Comparison of ENCODE assay signal across 7 cellular contexts in genomic region chr4:82271915-82272470, GRCh38.
DNase-seq lines count a peak whose midpoint lies in the region; ATAC-seq, FAIRE-seq and TF ChIP-seq lines count a peak whose summit lies in the region.
"Not testable (repeated sequence)": the region's sequence is repeated elsewhere in the genome, so short reads cannot be mapped to it uniquely, and the experiment has no call there.

No MANE protein-coding gene starts in this region.

- not testable (repeated sequence) for TF ChIP-seq CTCF in PC-9 (conservative IDR thresholded peaks at IDR 0.05); choroid plexus epithelial cell (conservative IDR thresholded peaks at IDR 0.05; ENCODE audit: low read depth, low read length); HepG2 (CRISPR knock-in tag; IDR thresholded peaks at IDR 0.05)

- H2AFZ ChIP-seq in PC-9; HepG2 (ENCODE audit: low read length): not testable (repeated sequence)

- H4K20me1 ChIP-seq in BLaER1 treated with 17β-estradiol and CSF1 and Interleukin-3, amounts not matched to agents 10 nM and 100 nM; PC-9 (ENCODE audit: insufficient read depth); HepG2 (ENCODE audit: insufficient read depth, low read length): not testable (repeated sequence)

- ATAC-seq in HepG2: peak; percentile 59

- not testable (repeated sequence) for H3K4me3 ChIP-seq in BLaER1 treated with 17β-estradiol and CSF1 and Interleukin-3, amounts not matched to agents 10 nM and 100 nM; PC-9; choroid plexus epithelial cell (ENCODE audit: low read depth, low read length)
- H3K4me3 ChIP-seq in HepG2 (replicated peaks in 1 of 3; ENCODE audit: insufficient read depth in 1 of 3, low read depth in 2 of 3, low read length in 3 of 3): peak overlapping the region; percentile 2 to 55 (median 21); a peak in 3 of 6 replicates

- not testable (repeated sequence) for H3K9me3 ChIP-seq in BLaER1 treated with 17β-estradiol and CSF1 and Interleukin-3, amounts not matched to agents 10 nM and 100 nM (replicated peaks in 1 of 11); ES-I3 (ENCODE audit: control insufficient read depth, insufficient read depth, low read length); PC-9 (ENCODE audit: insufficient read depth, low read depth); HepG2 (ENCODE audit: low read length)

- in situ Hi-C loops in HepG2 (cut with HindIII; ENCODE audit: extremely low pct_ligation_motif_present, low pct_unique_long_range_greater_than_20kb): not testable (repeated sequence)

- not testable (repeated sequence) for TF ChIP-seq POLR2A in HepG2 (IDR thresholded peaks at IDR 0.05; ENCODE audit: insufficient read depth in 1 of 2, low read depth in 2 of 2, low read length in 2 of 2)

- TF ChIP-seq EP300 in HepG2 (IDR thresholded peaks at IDR 0.05; ENCODE audit: low read depth in 2 of 2, low read length in 2 of 2); HepG2 (CRISPR knock-in tag; IDR thresholded peaks at IDR 0.05; ENCODE audit: borderline replicate concordance): not testable (repeated sequence)

- H3K9me2 ChIP-seq in PC-9 (ENCODE audit: insufficient read depth): not testable (repeated sequence)

- not testable (repeated sequence) for H3K36me3 ChIP-seq in BLaER1 treated with 17β-estradiol and CSF1 and Interleukin-3, amounts not matched to agents 10 nM and 100 nM; ES-I3 (ENCODE audit: insufficient read depth, low read length); PC-9 (ENCODE audit: low read depth); HepG2 (replicated peaks in 1 of 2; ENCODE audit: control insufficient read depth in 1 of 2, insufficient read depth in 2 of 2, low read length in 2 of 2)

- H3K27ac ChIP-seq in BLaER1 treated with 17β-estradiol and CSF1 and Interleukin-3, amounts not matched to agents 10 nM and 100 nM: peak overlapping the region in 6 of 11 experiments; percentile 14 to 54 (median 28); a peak in 6 of 22 replicates
- H3K27ac ChIP-seq in PC-9; HepG2 (ENCODE audit: extremely low read length, insufficient read depth, low read length): not testable (repeated sequence)

- H3K9ac ChIP-seq in BLaER1 treated with 17β-estradiol and CSF1 and Interleukin-3, amounts not matched to agents 10 nM and 100 nM: peak overlapping the region in 6 of 11 experiments; percentile 1 to 24 (median 4); a peak in 3 of 22 replicates
- H3K9ac ChIP-seq in ES-I3 (ENCODE audit: low read depth, low read length): peak overlapping the region; percentile 30; the same call in 1 of the 2 replicates
- H3K9ac ChIP-seq in HepG2 (ENCODE audit: insufficient read depth, low read depth, low read length): not testable (repeated sequence)

- not testable (repeated sequence) for H3K27me3 ChIP-seq in BLaER1 treated with 17β-estradiol and CSF1 and Interleukin-3, amounts not matched to agents 10 nM and 100 nM; PC-9 (ENCODE audit: insufficient read depth, low read depth); HepG2 (ENCODE audit: control insufficient read depth in 1 of 2, insufficient read depth in 2 of 2, low read length in 2 of 2)

- peak; percentile 21 for FAIRE-seq in HepG2 (lab: Jason Lieb, UNC)

- intact Hi-C loops in PC-9 (cut with micrococcal nuclease; ENCODE audit: unreplicated experiment): not testable (repeated sequence)
- intact Hi-C loops in HepG2 (cut with micrococcal nuclease; ENCODE audit: unreplicated experiment): loop anchor here (1.0 to 2.0 kb wide), 2 partner anchors 13 to 89 kb away; no protein-coding TSS in a partner anchor

- not testable (repeated sequence) for H3K79me2 ChIP-seq in PC-9 (ENCODE audit: low read depth); HepG2 (ENCODE audit: insufficient read depth, low read length)

- not testable (repeated sequence) for BruUV-seq in PC-9 (replicated peaks; lab: Mats Ljungman, UMichigan); HepG2 (replicated peaks; lab: Mats Ljungman, UMichigan)

- POLR2A ChIA-PET in PC-9 (lab: Charles Lee; ENCODE audit: unreplicated experiment): interaction anchor here (0.6 kb wide), 1 partner anchor 200 kb away, joined by 3 read pairs; no protein-coding TSS in a partner anchor
- POLR2A ChIA-PET in HepG2 (lab: Yijun Ruan, JAX): not testable (repeated sequence)

- 0% methylated on average over 6 of the region's 9 CpGs for WGBS in HepG2 (ENCODE audit: low lambda C conversion rate)

- not testable (repeated sequence) for TF ChIP-seq RAD21 in HepG2 (CRISPR knock-in tag; IDR thresholded peaks at IDR 0.05)

- DNase-seq in NCI-H146 (lab: John Stamatoyannopoulos, UW): peak; percentile 24
- DNase-seq in NCI-H69 (lab: John Stamatoyannopoulos, UW): peak; percentile 51
- DNase-seq in PC-9: peak in 1 of 2 experiments; percentile 12
- peak; percentile 5 for DNase-seq in choroid plexus epithelial cell (ENCODE audit: low read depth)
- peak; percentile 21 for DNase-seq in HepG2 (ENCODE audit: low spot score)

- H3F3A ChIP-seq in PC-9 (ENCODE audit: insufficient read depth, low read depth): not testable (repeated sequence)

- CTCF ChIA-PET in PC-9 (lab: Charles Lee); HepG2 (lab: Yijun Ruan, JAX; ENCODE audit: low intra/inter-chr PET ratio, low total read pairs): not testable (repeated sequence)

- H3K4me2 ChIP-seq in BLaER1 treated with 17β-estradiol and CSF1 and Interleukin-3, amounts not matched to agents 10 nM and 100 nM: peak overlapping the region; percentile 40 to 87 (median 77)
- H3K4me2 ChIP-seq in PC-9 (0 out of 2 replicates have a peak overlapping the region, but pooled peaks have one; percentile 16), HepG2 (ENCODE audit: low read depth, low read length) (peak overlapping the region; percentile 79)

- peaks cover 54 to 81% (median 77%) of the 10 kb centered on the region in 10 experiments for H3K4me1 ChIP-seq in BLaER1 treated with 17β-estradiol and CSF1 and Interleukin-3, amounts not matched to agents 10 nM and 100 nM
- H3K4me1 ChIP-seq in ES-I3 (ENCODE audit: insufficient read depth, low read length) (peaks cover 21% of the 10 kb centered on the region), HepG2 (ENCODE audit: insufficient read depth, low read length) (peaks cover 26% of the 10 kb centered on the region)
- H3K4me1 ChIP-seq in PC-9 (replicated peaks; ENCODE audit: insufficient read depth): not testable (repeated sequence)

TF ChIP-seq in HepG2, 621 proteins besides CTCF, POLR2A, EP300 and RAD21 (continues in another document):
- TF ChIP-seq FOXA3 (CRISPR knock-in tag; IDR thresholded peaks at IDR 0.05) (peak; percentile 78), ZNF644 (CRISPR knock-in tag; IDR thresholded peaks at IDR 0.05; ENCODE audit: low read depth) (peak; percentile 28; the same call in 1 of the 2 replicates), ARID5B (CRISPR knock-in tag; IDR thresholded peaks at IDR 0.05) (peak; percentile 36; the same call in 1 of the 2 replicates)

Comparison
In these comparisons a context has a peak if more than half of its experiments do, and no peak if none do; other contexts are left out.
1. H3K4me2 ChIP-seq: peak in every context shown above with its lines; median percentile 79 in HepG2; 77 in BLaER1 treated with 17β-estradiol and CSF1 and Interleukin-3, amounts not matched to agents 10 nM and 100 nM; 16 in PC-9.